In genomic region chr1:156475568-156476500, GRCh38 we compare ENCODE assay signal across 1 cellular context.
TF ChIP-seq lines count a peak whose summit lies in the region.

No MANE protein-coding gene starts in this region.

TF ChIP-seq in IMR-90, 13 proteins besides CTCF, POLR2A, EP300 and RAD21 (continued from another document):
- TF ChIP-seq RFX5 (IDR thresholded peaks at IDR 0.05; ENCODE audit: low read depth, low read length) (no peak), MAZ (IDR thresholded peaks at IDR 0.05; ENCODE audit: borderline replicate concordance, low read depth, low read length) (peak; percentile 100), BHLHE40 (IDR thresholded peaks at IDR 0.05; ENCODE audit: low read depth, low read length) (peak; percentile 98), RCOR1 (IDR thresholded peaks at IDR 0.05; ENCODE audit: insufficient replicate concordance, low read length) (peak; percentile 96), MXI1 (IDR thresholded peaks at IDR 0.05; ENCODE audit: borderline replicate concordance, low read depth, low read length) (peak; percentile 100), CHD1 (IDR thresholded peaks at IDR 0.05; ENCODE audit: low read depth, low read length) (peak; percentile 97), MAFK (IDR thresholded peaks at IDR 0.05; ENCODE audit: low read depth, low read length) (no peak)
TF ChIP-seq in IMR-90: peak in this region for 9.
